11 cellular contexts compared by ENCODE assay signal in the genomic region with DNA sequence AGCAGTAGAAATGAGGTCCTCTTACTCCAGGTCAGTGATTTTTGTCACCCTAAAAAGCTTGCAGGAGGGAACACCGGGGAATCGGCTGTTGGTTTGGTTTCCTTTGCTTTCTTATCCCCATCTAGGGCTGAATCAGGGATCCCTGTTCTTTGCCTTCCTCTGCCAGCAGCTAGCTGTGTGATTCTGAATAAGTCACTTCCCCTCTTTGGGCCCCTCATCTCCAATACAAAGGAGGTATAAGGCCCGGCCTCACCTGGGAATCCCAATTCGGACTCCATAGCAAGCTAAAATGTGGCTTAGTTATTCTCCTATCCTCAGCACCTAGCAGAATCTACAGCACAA. TPM values are rescaled to one million over a fixed set of nuclear protein-coding genes. Genes with fewer than 3 reads are reported as not detected.
DNase-seq lines count a peak whose midpoint lies in the region; ATAC-seq and TF ChIP-seq lines count a peak whose summit lies in the region.
"Had no signal": no experiment of that assay in that cellular context is flagged by ENCODE, and none has a peak within 500 bp of the region (broad histone marks: within the 10 kb centered on the region; RNA-seq: fewer than 3 reads in every experiment).

No MANE protein-coding gene starts in this region.

- DNase-seq in left ventricle myocardium inferior (no peak), left cardiac atrium (no peak), upper lobe of right lung (no peak), activated gamma-delta T cell treated with Interleukin-2 at 50 U/mL for 16 hours (no peak), NCI-H82 treated with DMSO at 0.1 percent for 48 hours (lab: John Stamatoyannopoulos, UW; ENCODE audit: unreplicated experiment) (no peak), NCI-H1694 (lab: John Stamatoyannopoulos, UW) (no peak)
- peak; percentile 24 for DNase-seq in activated naive CD8-positive, alpha-beta T cell treated with anti-CD3 and anti-CD28 coated beads, Interleukin-2, amount 10 ng/mL, durations not matched to agents 7 days and 5 days
- DNase-seq: kidney, NCI-H774, small intestine had no signal

- POLR2A ChIA-PET in activated naive CD8-positive, alpha-beta T cell treated with anti-CD3 and anti-CD28 coated beads, Interleukin-2, amount 10 ng/mL, durations not matched to agents 7 days and 5 days (lab: Charles Lee): interaction anchor here (1.4 to 2.6 kb wide), 3 partner anchors 9 to 55 kb away, joined by 3 to 14 read pairs (median 5); no protein-coding TSS in a partner anchor

- H3K4me3 ChIP-seq in left ventricle myocardium inferior (no peak overlapping the region), muscle layer of duodenum (ENCODE audit: low read depth in 1 of 2, low read length in 2 of 2) (no peak overlapping the region), upper lobe of right lung (no peak overlapping the region)

- H3K27me3 Mint-ChIP-seq in activated naive CD8-positive, alpha-beta T cell treated with anti-CD3 and anti-CD28 coated beads, Interleukin-2, amount 10 ng/mL, durations not matched to agents 7 days and 5 days: no peaks in the 10 kb centered on the region

- H3K27ac Mint-ChIP-seq in activated naive CD8-positive, alpha-beta T cell treated with anti-CD3 and anti-CD28 coated beads, Interleukin-2, amount 10 ng/mL, durations not matched to agents 7 days and 5 days: peak overlapping the region; percentile 91

- H3K9me3 ChIP-seq in left ventricle myocardium inferior (replicated peaks) (no peaks in the 10 kb centered on the region), muscle layer of duodenum (ENCODE audit: control insufficient read depth in 1 of 2, low read length in 2 of 2) (no peaks in the 10 kb centered on the region), upper lobe of right lung (no peaks in the 10 kb centered on the region)

- H3K27ac ChIP-seq in left ventricle myocardium inferior (replicated peaks) (peak overlapping the region; percentile 100), muscle layer of duodenum (ENCODE audit: low read length) (peak overlapping the region; percentile 60), upper lobe of right lung (peak overlapping the region; percentile 85)

- intact Hi-C loops in left ventricle myocardium inferior (cut with micrococcal nuclease): no loop called here
- intact Hi-C loops in left cardiac atrium (cut with DNase I): no loop called here
- intact Hi-C loops in upper lobe of right lung (cut with DNase I): no loop called here

- TF ChIP-seq CTCF in left ventricle myocardium inferior (IDR thresholded peaks at IDR 0.05; ENCODE audit: borderline replicate concordance): no peak
- TF ChIP-seq CTCF in upper lobe of right lung (IDR thresholded peaks at IDR 0.05): no peak

- no peaks in the 10 kb centered on the region for H3K36me3 Mint-ChIP-seq in activated naive CD8-positive, alpha-beta T cell treated with anti-CD3 and anti-CD28 coated beads, Interleukin-2, amount 10 ng/mL, durations not matched to agents 7 days and 5 days

- H3K4me1 ChIP-seq in left ventricle myocardium inferior: peaks cover 53% of the 10 kb centered on the region
- H3K4me1 ChIP-seq in muscle layer of duodenum (ENCODE audit: control insufficient read depth in 1 of 2, insufficient read depth in 2 of 2, low read length in 2 of 2): peaks cover 25 to 46% of the 10 kb centered on the region in 2 donors
- H3K4me1 ChIP-seq in upper lobe of right lung: peaks cover 40% of the 10 kb centered on the region

- no peaks in the 10 kb centered on the region for H3K27me3 ChIP-seq in left ventricle myocardium inferior (ENCODE audit: low read depth)
- H3K27me3 ChIP-seq in muscle layer of duodenum (ENCODE audit: low read depth, low read length): no peaks in the 10 kb centered on the region
- no peaks in the 10 kb centered on the region for H3K27me3 ChIP-seq in upper lobe of right lung

- H3K4me3 Mint-ChIP-seq in activated naive CD8-positive, alpha-beta T cell treated with anti-CD3 and anti-CD28 coated beads, Interleukin-2, amount 10 ng/mL, durations not matched to agents 7 days and 5 days: peak overlapping the region; percentile 65

- peaks cover 41% of the 10 kb centered on the region for H3K4me1 Mint-ChIP-seq in activated naive CD8-positive, alpha-beta T cell treated with anti-CD3 and anti-CD28 coated beads, Interleukin-2, amount 10 ng/mL, durations not matched to agents 7 days and 5 days

- H3K36me3 ChIP-seq in left ventricle myocardium inferior: no peaks in the 10 kb centered on the region
- H3K36me3 ChIP-seq in muscle layer of duodenum (ENCODE audit: control insufficient read depth in 1 of 2, insufficient read depth in 2 of 2, low read length in 2 of 2): no peaks in the 10 kb centered on the region
- H3K36me3 ChIP-seq in upper lobe of right lung: no peaks in the 10 kb centered on the region

- ATAC-seq in left cardiac atrium (no peak), upper lobe of right lung (no peak)
- ATAC-seq in activated naive CD8-positive, alpha-beta T cell treated with anti-CD3 and anti-CD28 coated beads, Interleukin-2, amount 10 ng/mL, durations not matched to agents 7 days and 5 days (ENCODE audit: low read depth): no peak

- H3K9me3 Mint-ChIP-seq in activated naive CD8-positive, alpha-beta T cell treated with anti-CD3 and anti-CD28 coated beads, Interleukin-2, amount 10 ng/mL, durations not matched to agents 7 days and 5 days: no peaks in the 10 kb centered on the region

RNA-seq across cellular contexts. Expression of gene ARMC12, which starts 18.5 kb away (rescaled TPM):
- total RNA-seq in left ventricle myocardium inferior (not detected), left cardiac atrium (under 1 TPM; 0.21 to 0.29 TPM), upper lobe of right lung (0.52 TPM)
- under 1 TPM; 0.85 to 0.97 TPM for total RNA-seq in activated naive CD8-positive, alpha-beta T cell treated with anti-CD3 and anti-CD28 coated beads, Interleukin-2, amount 10 ng/mL, durations not matched to agents 7 days and 5 days

RNA-seq across cellular contexts. Expression of gene FKBP5, which starts 29.6 kb away (rescaled TPM):
- total RNA-seq in left ventricle myocardium inferior (101 TPM), left cardiac atrium (100 to 1,000 TPM; 101 to 117 TPM), upper lobe of right lung (142 TPM)
- 10 to 100 TPM; 78.6 to 79.8 TPM for total RNA-seq in activated naive CD8-positive, alpha-beta T cell treated with anti-CD3 and anti-CD28 coated beads, Interleukin-2, amount 10 ng/mL, durations not matched to agents 7 days and 5 days

RNA-seq across cellular contexts. Expression of gene CLPSL2, which starts 58.1 kb away (rescaled TPM):
- total RNA-seq in left ventricle myocardium inferior (not detected), left cardiac atrium (not detected), upper lobe of right lung (not detected)
- not detected for total RNA-seq in activated naive CD8-positive, alpha-beta T cell treated with anti-CD3 and anti-CD28 coated beads, Interleukin-2, amount 10 ng/mL, durations not matched to agents 7 days and 5 days
- total RNA-seq: kidney had no signal
